In genomic region chr6:42367353-42368011, GRCh38 we compare ENCODE assay signal across 8 cellular contexts.
DNase-seq lines count a peak whose midpoint lies in the region; ATAC-seq and TF ChIP-seq lines count a peak whose summit lies in the region.

No MANE protein-coding gene starts in this region.

- no peaks in the 10 kb centered on the region for H3K36me3 ChIP-seq in cardiac muscle cell

- peaks cover 53% of the 10 kb centered on the region for H3K4me1 ChIP-seq in cardiac muscle cell (ENCODE audit: low read depth)

- ATAC-seq in GM18517 (IDR thresholded peaks at IDR 0.05; ENCODE audit: unreplicated experiment) (peak; percentile 51), HG02610 (IDR thresholded peaks at IDR 0.05; ENCODE audit: unreplicated experiment) (peak; percentile 58)

- H3K4me3 ChIP-seq in cardiac muscle cell = no peak overlapping the region

- TF ChIP-seq CTCF in cardiac muscle cell (IDR thresholded peaks at IDR 0.05; ENCODE audit: low read depth, low read length) = no peak

- no peaks in the 10 kb centered on the region for H3K9me3 ChIP-seq in cardiac muscle cell (ENCODE audit: low read depth)

- H3K27me3 ChIP-seq in cardiac muscle cell = no peaks in the 10 kb centered on the region

- DNase-seq in SIG-M5 (lab: John Stamatoyannopoulos, UW) = peak; percentile 19
- DNase-seq in cardiac muscle cell (ENCODE audit: low read depth in 1 of 2, low spot score in 1 of 2) = no peak
- DNase-seq in caudate nucleus (lab: John Stamatoyannopoulos, UW) = no peak
- no peak for DNase-seq in SHP77 (lab: John Stamatoyannopoulos, UW)
- DNase-seq in 8988T = no peak
- DNase-seq in NCI-H526 (lab: John Stamatoyannopoulos, UW) = no peak

- H3K27ac ChIP-seq in cardiac muscle cell = peak overlapping the region; percentile 81
- H3K27ac ChIP-seq in caudate nucleus (ENCODE audit: low read depth, low read length) = no peak overlapping the region
